Comparison of ENCODE assay signal across 12 cellular contexts in the genomic region with DNA sequence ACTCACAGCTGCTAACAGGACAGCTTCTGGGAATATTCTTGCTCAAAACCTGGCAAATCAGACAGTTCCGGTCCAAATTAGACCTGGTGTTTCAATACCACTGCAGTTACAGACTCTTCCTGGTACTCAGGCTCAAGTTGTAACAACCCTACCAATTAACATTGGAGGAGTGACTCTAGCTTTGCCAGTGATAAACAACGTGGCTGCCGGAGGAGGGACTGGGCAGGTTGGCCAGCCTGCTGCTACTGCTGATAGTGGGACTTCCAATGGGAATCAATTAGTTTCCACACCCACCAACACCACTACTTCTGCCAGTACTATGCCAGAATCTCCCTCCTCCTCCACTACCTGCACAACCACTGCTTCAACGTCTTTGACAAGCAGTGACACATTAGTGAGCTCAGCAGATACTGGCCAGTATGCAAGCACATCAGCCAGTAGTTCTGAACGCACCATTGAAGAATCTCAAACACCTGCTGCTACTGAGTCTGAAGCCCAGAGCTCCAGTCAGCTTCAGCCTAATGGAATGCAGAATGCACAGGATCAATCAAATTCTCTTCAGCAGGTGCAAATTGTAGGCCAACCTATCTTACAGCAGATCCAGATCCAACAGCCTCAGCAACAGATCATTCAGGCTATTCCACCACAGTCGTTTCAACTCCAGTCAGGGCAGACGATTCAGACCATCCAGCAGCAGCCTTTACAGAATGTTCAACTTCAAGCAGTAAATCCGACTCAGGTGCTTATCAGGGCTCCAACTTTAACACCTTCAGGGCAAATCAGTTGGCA. TPM values are rescaled to one million over a fixed set of nuclear protein-coding genes. Genes with fewer than 3 reads are reported as not detected.
A peak's percentile ranks its signal among the peaks of the same experiment; 100 is the strongest.
DNase-seq lines count a peak whose midpoint lies in the region; ATAC-seq and TF ChIP-seq lines count a peak whose summit lies in the region.
"Had no signal": no experiment of that assay in that cellular context is flagged by ENCODE, and none has a peak within 500 bp of the region (broad histone marks: within the 10 kb centered on the region; RNA-seq: fewer than 3 reads in every experiment).

No MANE protein-coding gene starts in this region.

- peak overlapping the region; percentile 98 for H3K4me3 Mint-ChIP-seq in activated naive CD8-positive, alpha-beta T cell treated with anti-CD3 and anti-CD28 coated beads, Interleukin-2, amount 50 U/mL, for 24 hours
- H3K4me3 Mint-ChIP-seq in neural crest cell, result peak overlapping the region; percentile 100

- H3K4me3 ChIP-seq in DND-41 (ENCODE audit: low read depth in 1 of 2, low read length in 2 of 2) (peak overlapping the region in 1 of 2 experiments; percentile 70; a peak in 2 of 4 replicates), HUES64 (ENCODE audit: low read length) (peak overlapping the region; percentile 51)

- DNase-seq in DND-41 (no peak), neural crest cell (ENCODE audit: low read depth, low spot score) (no peak)
- DNase-seq in activated naive CD8-positive, alpha-beta T cell treated with anti-CD3 and anti-CD28 coated beads, Interleukin-2, amount 50 U/mL, for 24 hours, result no peak
- DNase-seq: activated CD4-positive, alpha-beta T cell treated with anti-CD3 and anti-CD28 coated beads for 48 hours; brain microvascular endothelial cell; NCI-H1694 had no signal

- peaks cover 34% of the 10 kb centered on the region; the same call in 1 of the 2 replicates for H3K79me2 ChIP-seq in DND-41 (ENCODE audit: insufficient read depth, low read length)

- TF ChIP-seq CTCF in DND-41 (IDR thresholded peaks at IDR 0.05; ENCODE audit: borderline replicate concordance, extremely low read depth, low read length, poor library complexity, severe bottlenecking), result no peak
- TF ChIP-seq CTCF in neural crest cell (conservative IDR thresholded peaks at IDR 0.05), result no peak

- H3K36me3 Mint-ChIP-seq in activated naive CD8-positive, alpha-beta T cell treated with anti-CD3 and anti-CD28 coated beads, Interleukin-2, amount 50 U/mL, for 24 hours (ENCODE audit: low read depth), result peaks cover 32% of the 10 kb centered on the region
- peaks cover 12% of the 10 kb centered on the region for H3K36me3 Mint-ChIP-seq in neural crest cell (ENCODE audit: low read depth)

- WGBS in HUES64, result 71% methylated on average over 8 of the region's 8 CpGs

- no peak overlapping the region for H3K9ac ChIP-seq in DND-41 (ENCODE audit: low read depth, low read length)
- no peak overlapping the region for H3K9ac ChIP-seq in HUES64 (ENCODE audit: low read depth, low read length)

- H3K4me1 ChIP-seq in DND-41 (ENCODE audit: insufficient read depth, low read length), result peaks cover 56% of the 10 kb centered on the region
- H3K4me1 ChIP-seq in HUES64 (ENCODE audit: insufficient read depth, low read length), result peaks cover 41% of the 10 kb centered on the region

- H3K4me2 ChIP-seq in DND-41 (ENCODE audit: insufficient read depth, low read length), result peak overlapping the region; percentile 77

- H3K36me3 ChIP-seq in DND-41 (ENCODE audit: insufficient read depth, low read length) (peaks cover 11% of the 10 kb centered on the region), HUES64 (ENCODE audit: insufficient read depth, low read length) (peaks cover 19% of the 10 kb centered on the region; the same call in 1 of the 2 replicates)
- H3K36me3 ChIP-seq: brain microvascular endothelial cell had no signal

- ATAC-seq in DND-41 (ENCODE audit: insufficient read depth, low read depth) (no peak), HG03469 (IDR thresholded peaks at IDR 0.05; ENCODE audit: unreplicated experiment) (no peak), GM19035 (IDR thresholded peaks at IDR 0.05; ENCODE audit: unreplicated experiment) (no peak), HG03108 (IDR thresholded peaks at IDR 0.05; ENCODE audit: unreplicated experiment) (no peak)
- no peak for ATAC-seq in activated naive CD8-positive, alpha-beta T cell treated with anti-CD3 and anti-CD28 coated beads, Interleukin-2, amount 50 U/mL, for 24 hours
- ATAC-seq: left lobe of liver, sciatic nerve had no signal

- H3K4me1 Mint-ChIP-seq in activated naive CD8-positive, alpha-beta T cell treated with anti-CD3 and anti-CD28 coated beads, Interleukin-2, amount 50 U/mL, for 24 hours, result peaks cover 73% of the 10 kb centered on the region
- H3K4me1 Mint-ChIP-seq in neural crest cell, result peaks cover 61% of the 10 kb centered on the region

- H3K27ac Mint-ChIP-seq in activated naive CD8-positive, alpha-beta T cell treated with anti-CD3 and anti-CD28 coated beads, Interleukin-2, amount 50 U/mL, for 24 hours, result no peak overlapping the region
- no peak overlapping the region for H3K27ac Mint-ChIP-seq in neural crest cell (ENCODE audit: unreplicated experiment)

- no peaks in the 10 kb centered on the region for H3K9me3 ChIP-seq in DND-41 (ENCODE audit: insufficient read depth, low read length, severe bottlenecking)
- H3K9me3 ChIP-seq in HUES64 (ENCODE audit: insufficient read depth, low read depth, low read length), result no peaks in the 10 kb centered on the region

- H4K20me1 ChIP-seq in DND-41 (ENCODE audit: insufficient read depth, low read length), result no peaks in the 10 kb centered on the region

- H3K27ac ChIP-seq in DND-41 (ENCODE audit: low read length) (no peak overlapping the region), HUES64 (ENCODE audit: low read depth, low read length) (no peak overlapping the region)
- H3K27ac ChIP-seq: brain microvascular endothelial cell had no signal

- no peaks in the 10 kb centered on the region for H3K9me3 Mint-ChIP-seq in activated naive CD8-positive, alpha-beta T cell treated with anti-CD3 and anti-CD28 coated beads, Interleukin-2, amount 50 U/mL, for 24 hours
- H3K9me3 Mint-ChIP-seq in neural crest cell, result no peaks in the 10 kb centered on the region

- H2AFZ ChIP-seq in DND-41 (ENCODE audit: low read depth, low read length), result no peak overlapping the region

- H3K27me3 Mint-ChIP-seq in activated naive CD8-positive, alpha-beta T cell treated with anti-CD3 and anti-CD28 coated beads, Interleukin-2, amount 50 U/mL, for 24 hours, result no peaks in the 10 kb centered on the region
- no peaks in the 10 kb centered on the region for H3K27me3 Mint-ChIP-seq in neural crest cell (ENCODE audit: low read depth)

- H3K27me3 ChIP-seq in DND-41 (ENCODE audit: insufficient read depth, low read length, poor library complexity) (no peaks in the 10 kb centered on the region), HUES64 (ENCODE audit: insufficient read depth, low read length) (no peaks in the 10 kb centered on the region)
- H3K27me3 ChIP-seq: brain microvascular endothelial cell had no signal

RNA-seq across cellular contexts. Expression of gene SP4, which starts 2.1 kb away (rescaled TPM):
- 15.3 TPM for polyA plus RNA-seq in HUES64 (2013, experiment 1 of 2)
- polyA plus RNA-seq in HUES64 (2013, experiment 2 of 2), result 14.8 TPM
- total RNA-seq in neural crest cell, result 20.6 and 20.8 TPM in 2 replicates
